8 cellular contexts compared by ENCODE assay signal in the genomic region with DNA sequence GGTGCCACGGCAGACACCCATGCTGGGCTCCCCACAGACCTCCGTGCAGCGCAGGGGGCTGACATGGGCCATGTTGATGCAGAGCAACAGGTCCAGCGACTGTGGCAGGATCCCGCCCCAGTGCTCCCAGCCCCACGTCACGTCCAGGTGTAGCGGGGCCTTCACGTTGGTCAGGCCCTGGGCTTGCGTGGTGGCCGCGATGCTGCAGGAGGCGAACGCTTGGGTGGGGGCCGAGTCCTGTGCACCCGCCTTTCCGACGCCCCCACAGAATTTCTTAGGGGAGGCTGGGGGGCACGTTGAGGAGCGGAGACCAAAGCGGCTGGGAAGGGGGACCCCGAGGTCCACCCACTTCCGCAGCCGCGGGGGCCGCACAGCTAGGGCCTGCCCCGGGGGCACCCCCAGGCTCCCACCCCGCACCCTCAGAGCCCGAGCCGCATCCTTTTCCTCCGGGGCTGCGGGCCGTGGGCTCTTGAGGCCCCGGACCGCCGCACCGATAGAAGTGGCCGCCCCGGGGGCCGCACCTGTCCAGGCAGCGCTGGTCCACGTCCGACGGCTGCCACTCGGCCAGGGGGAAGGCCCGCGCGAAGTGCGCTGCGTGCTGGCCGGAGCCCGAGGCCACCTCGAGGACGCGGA. TPM values are rescaled to one million over a fixed set of nuclear protein-coding genes. Genes with fewer than 3 reads are reported as not detected.
DNase-seq lines count a peak whose midpoint lies in the region; ATAC-seq, FAIRE-seq and TF ChIP-seq lines count a peak whose summit lies in the region.

No MANE protein-coding gene starts in this region.

- peak; percentile 43 for DNase-seq in stimulated activated CD4-positive, alpha-beta T cell treated with anti-CD3 and anti-CD28 coated beads, Interleukin-15, amount 100 ng/mL, for 24 hours
- DNase-seq in stimulated activated CD4-positive, alpha-beta T cell treated with anti-CD3 and anti-CD28 coated beads, Interleukin-4, amount 100 ng/mL, for 4 hours: no peak
- peak; percentile 54 for DNase-seq in RPMI8226
- DNase-seq in epithelial cell of esophagus (ENCODE audit: low read depth): no peak
- peak in 2 of 6 donors; percentile 58 to 67 for DNase-seq in pancreas
- no peak for DNase-seq in GOT3 (lab: John Stamatoyannopoulos, UW)
- no peak for DNase-seq in OCI-M1 (lab: John Stamatoyannopoulos, UW)

- intact Hi-C loops in pancreas (cut with DNase I): no loop called here

- peaks cover 0 to 8% (median 0%) of the 10 kb centered on the region in 3 donors for H3K36me3 ChIP-seq in pancreas

- peaks cover 12 to 16% (median 14%) of the 10 kb centered on the region in 3 donors for H3K4me1 ChIP-seq in pancreas

- peak overlapping the region; percentile 83 to 97 (median 88) for H3K27ac ChIP-seq in pancreas

- peak overlapping the region; percentile 72 for H3K4me3 ChIP-seq in epithelial cell of esophagus (ENCODE audit: low read length)
- H3K4me3 ChIP-seq in pancreas: peak overlapping the region; percentile 72 to 84 (median 80)

- no peak for ATAC-seq in pancreas
- no peak for ATAC-seq in HG03095 (IDR thresholded peaks at IDR 0.05; ENCODE audit: unreplicated experiment)

- H3K27me3 ChIP-seq in pancreas: no peaks in the 10 kb centered on the region

- WGBS in pancreas, 2 donors: 4 to 6% methylated on average over 44 to 55 of the region's 55 CpGs

- FAIRE-seq in pancreas (lab: Jason Lieb, UNC): no peak

- no peaks in the 10 kb centered on the region for H3K9me3 ChIP-seq in pancreas

- TF ChIP-seq CTCF in epithelial cell of esophagus (IDR thresholded peaks at IDR 0.05; ENCODE audit: insufficient read depth, low read depth, low read length, missing control alignments) (no peak), pancreas (IDR thresholded peaks at IDR 0.05) (no peak)

RNA-seq across cellular contexts. Expression of a gene that starts 0.4 kb away (rescaled TPM):
- total RNA-seq in pancreas: 10 to 100 TPM; 18.8 to 32.3 (median 24.4) TPM
- 100 to 1,000 TPM in 1 of 2 donors, 10 to 100 TPM in 1; 87.6 to 130 TPM for polyA plus RNA-seq in pancreas

RNA-seq across cellular contexts. Expression of a gene that starts 4.9 kb away (rescaled TPM):
- total RNA-seq in pancreas: 1 to 10 TPM in 3 of 6 donors, under 1 TPM in 3; 0.75 to 2.0 (median 1.2) TPM
- polyA plus RNA-seq in pancreas: 10 to 100 TPM in 1 of 2 donors, 1 to 10 TPM in 1; 2.6 to 13.8 TPM

RNA-seq across cellular contexts. Expression of a gene that starts 5.9 kb away (rescaled TPM):
- 10 to 100 TPM; 19.0 to 33.9 (median 21.9) TPM for total RNA-seq in pancreas
- polyA plus RNA-seq in pancreas: 10 to 100 TPM; 65.1 to 89.3 TPM

RNA-seq across cellular contexts. Expression of a gene that starts 13.5 kb away (rescaled TPM):
- 10 to 100 TPM; 14.7 to 23.4 (median 19.3) TPM for total RNA-seq in pancreas
- polyA plus RNA-seq in pancreas: 10 to 100 TPM; 85.5 to 91.3 TPM

RNA-seq across cellular contexts. Expression of a gene that starts 32.2 kb away (rescaled TPM):
- total RNA-seq in pancreas: 10 to 100 TPM; 33.5 to 66.2 (median 45.6) TPM
- polyA plus RNA-seq in pancreas: 100 to 1,000 TPM; 260 to 265 TPM

Comparison
In these comparisons a context has a peak if more than half of its experiments do, and no peak if none do; other contexts are left out.
1. DNase-seq: peak in stimulated activated CD4-positive, alpha-beta T cell treated with anti-CD3 and anti-CD28 coated beads, Interleukin-15, amount 100 ng/mL, for 24 hours (single experiment) and RPMI8226 (single experiment); none in stimulated activated CD4-positive, alpha-beta T cell treated with anti-CD3 and anti-CD28 coated beads, Interleukin-4, amount 100 ng/mL, for 4 hours (0 of 2), epithelial cell of esophagus (single experiment), GOT3 (single experiment) and OCI-M1 (single experiment).